ENCODE assay signal across 23 cellular contexts in genomic region chr1:164868990-164869389, GRCh38.
A peak's percentile ranks its signal among the peaks of the same experiment; 100 is the strongest.
DNase-seq lines count a peak whose midpoint lies in the region; ATAC-seq, FAIRE-seq and TF ChIP-seq lines count a peak whose summit lies in the region.
"Had no signal": no experiment of that assay in that cellular context is flagged by ENCODE, and none has a peak within 500 bp of the region (broad histone marks: within the 10 kb centered on the region; RNA-seq: fewer than 3 reads in every experiment).

No MANE protein-coding gene starts in this region.

- H3K27me3 ChIP-seq in RWPE2 (ENCODE audit: insufficient read depth, poor library complexity, severe bottlenecking) (no peaks in the 10 kb centered on the region), bronchial epithelial cell (ENCODE audit: control insufficient read depth, insufficient read depth, low read length) (no peaks in the 10 kb centered on the region)
- H3K27me3 ChIP-seq: BLaER1 had no signal

- H3K4me1 ChIP-seq in RWPE2 (ENCODE audit: insufficient read depth, poor library complexity, severe bottlenecking), result no peaks in the 10 kb centered on the region
- H3K4me1 ChIP-seq: BLaER1, Caco-2 had no signal

- H3K36me3 ChIP-seq in RWPE2 (ENCODE audit: low read depth), result no peaks in the 10 kb centered on the region
- no peaks in the 10 kb centered on the region for H3K36me3 ChIP-seq in bronchial epithelial cell (ENCODE audit: control insufficient read depth, insufficient read depth, low read length)
- H3K36me3 ChIP-seq: BLaER1 had no signal

- ATAC-seq in RWPE2 (ENCODE audit: low read depth) (0 out of 3 replicates have a peak, but pooled peaks have one; percentile 36), esophagus mucosa (peak; percentile 64), HG03457 (IDR thresholded peaks at IDR 0.05; ENCODE audit: unreplicated experiment) (no peak)
- ATAC-seq: CD8-positive, alpha-beta T cell; HCT116 had no signal

- H3K9me3 ChIP-seq in RWPE2 (ENCODE audit: severe bottlenecking), result no peaks in the 10 kb centered on the region
- H3K9me3 ChIP-seq: BLaER1, Caco-2 had no signal

- FAIRE-seq in bronchial epithelial cell (lab: Jason Lieb, UNC), result no peak
- FAIRE-seq: A204.1, G401.6, GM12892, H1 had no signal

- H3K4me3 ChIP-seq in RWPE2 (ENCODE audit: severe bottlenecking), result no peak overlapping the region
- H3K4me3 ChIP-seq in bronchial epithelial cell (ENCODE audit: low read depth, low read length), result no peak overlapping the region
- H3K4me3 ChIP-seq: BLaER1, GM23248 had no signal

- DNase-seq in NCI-H1694 (lab: John Stamatoyannopoulos, UW) (peak; percentile 83), NCI-H1694 treated with DMSO at 0.1 percent for 48 hours (lab: John Stamatoyannopoulos, UW) (no peak), RWPE2 (ENCODE audit: low spot score) (no peak), bronchial epithelial cell (ENCODE audit: low read depth) (peak; percentile 66), medulla oblongata (ENCODE audit: extremely low spot score) (no peak)
- DNase-seq in stimulated activated CD4-positive, alpha-beta T cell treated with anti-CD3 and anti-CD28 coated beads, Interleukin-2, amount 100 ng/mL, for 48 hours, result no peak
- DNase-seq: Caco-2; CD4-positive, CD25-positive, alpha-beta regulatory T cell; CD8-positive, alpha-beta T cell; DMS153; DND-41; GM23248; H7 had no signal

- TF ChIP-seq CTCF in RWPE2 (IDR thresholded peaks at IDR 0.05; ENCODE audit: poor library complexity, severe bottlenecking), result no peak
- TF ChIP-seq CTCF in bronchial epithelial cell (IDR thresholded peaks at IDR 0.05; ENCODE audit: insufficient read depth, low read length, severe bottlenecking), result no peak

- H3K27ac ChIP-seq in RWPE2 (ENCODE audit: poor library complexity, severe bottlenecking), result no peak overlapping the region
- H3K27ac ChIP-seq: 22Rv1, BLaER1, C4-2B, GM23248 had no signal

Comparison
In these comparisons a context has a peak if more than half of its experiments do, and no peak if none do; other contexts are left out.
1. DNase-seq: peak in NCI-H1694 (single experiment) and bronchial epithelial cell (single experiment); none in NCI-H1694 treated with DMSO at 0.1 percent for 48 hours (single experiment), RWPE2 (single experiment), medulla oblongata (single experiment) and stimulated activated CD4-positive, alpha-beta T cell treated with anti-CD3 and anti-CD28 coated beads, Interleukin-2, amount 100 ng/mL, for 48 hours (0 of 2).